29 cellular contexts compared by ENCODE assay signal in genomic region chr6:82197784-82198183, GRCh38.
"Had no signal": no experiment of that assay in that cellular context is flagged by ENCODE, and none has a peak within 500 bp of the region (broad histone marks: within the 10 kb centered on the region; RNA-seq: fewer than 3 reads in every experiment).

No MANE protein-coding gene starts in this region.

- ATAC-seq: activated naive CD8-positive, alpha-beta T cell treated with anti-CD3 and anti-CD28 coated beads, Interleukin-2, amount 50 U/mL, for 24 hours; left lobe of liver; natural killer cell treated with Interleukin-12 subunit alpha and Interleukin-12 subunit beta and Interleukin-15 and Interleukin-18, amount 100 ng/mL, for 72 hours had no signal

- H3K9me3 ChIP-seq: esophagus squamous epithelium, sigmoid colon, testis, transverse colon had no signal

- FAIRE-seq: urothelium cell line had no signal

- H3K27me3 ChIP-seq: esophagus squamous epithelium, sigmoid colon, testis, transverse colon had no signal

- H3K27me3 Mint-ChIP-seq: activated CD4-positive, alpha-beta memory T cell treated with anti-CD3 and anti-CD28 coated beads for 36 hours; activated CD4-positive, alpha-beta T cell treated with anti-CD3 and anti-CD28 coated beads, Interleukin-2, amount 10 ng/mL, durations not matched to agents 24 days and 14 days; activated naive CD8-positive, alpha-beta T cell treated with anti-CD3 and anti-CD28 coated beads, Interleukin-2, amount 50 U/mL, for 24 hours; natural killer cell treated with Interleukin-12 subunit alpha and Interleukin-12 subunit beta and Interleukin-15 and Interleukin-18, amount 100 ng/mL, for 72 hours had no signal

- H3K4me3 ChIP-seq: esophagus squamous epithelium, lung, sigmoid colon, testis, transverse colon had no signal

- H3K4me3 Mint-ChIP-seq: activated CD4-positive, alpha-beta memory T cell treated with anti-CD3 and anti-CD28 coated beads for 36 hours; activated CD4-positive, alpha-beta T cell treated with anti-CD3 and anti-CD28 coated beads, Interleukin-2, amount 10 ng/mL, durations not matched to agents 24 days and 14 days; activated naive CD8-positive, alpha-beta T cell treated with anti-CD3 and anti-CD28 coated beads, Interleukin-2, amount 50 U/mL, for 24 hours; activated T-helper 1 cell treated with anti-CD3 and anti-CD28 coated beads, Interleukin-12 subunit alpha, Interleukin-12 subunit beta, Interleukin-2, Interleukin-4 antibody, amounts not matched to agents 30 ng/mL and 10 ng/mL and 1 ng/mL, durations not matched to agents 14 hours and 24 hours and 36 hours; natural killer cell treated with Interleukin-12 subunit alpha and Interleukin-12 subunit beta and Interleukin-15 and Interleukin-18, amount 100 ng/mL, for 72 hours had no signal

- H3K4me1 Mint-ChIP-seq: activated CD4-positive, alpha-beta T cell treated with anti-CD3 and anti-CD28 coated beads, Interleukin-2, amount 10 ng/mL, durations not matched to agents 24 days and 14 days; activated naive CD8-positive, alpha-beta T cell treated with anti-CD3 and anti-CD28 coated beads, Interleukin-2, amount 50 U/mL, for 24 hours had no signal

- H3K9me3 Mint-ChIP-seq: activated CD4-positive, alpha-beta memory T cell treated with anti-CD3 and anti-CD28 coated beads for 36 hours; activated CD4-positive, alpha-beta T cell treated with anti-CD3 and anti-CD28 coated beads, Interleukin-2, amount 10 ng/mL, durations not matched to agents 24 days and 14 days; activated naive CD8-positive, alpha-beta T cell treated with anti-CD3 and anti-CD28 coated beads, Interleukin-2, amount 50 U/mL, for 24 hours; activated T-helper 1 cell treated with anti-CD3 and anti-CD28 coated beads, Interleukin-12 subunit alpha, Interleukin-12 subunit beta, Interleukin-2, Interleukin-4 antibody, amounts not matched to agents 30 ng/mL and 10 ng/mL and 1 ng/mL, durations not matched to agents 14 hours and 24 hours and 36 hours; natural killer cell treated with Interleukin-12 subunit alpha and Interleukin-12 subunit beta and Interleukin-15 and Interleukin-18, amount 100 ng/mL, for 72 hours had no signal

- H3K4me1 ChIP-seq: esophagus squamous epithelium, sigmoid colon, testis, transverse colon had no signal

- H3K27ac ChIP-seq: epithelial cell of prostate, esophagus squamous epithelium, sigmoid colon, transverse colon, WERI-Rb-1 had no signal

- H3K27ac Mint-ChIP-seq: activated CD4-positive, alpha-beta memory T cell treated with anti-CD3 and anti-CD28 coated beads for 36 hours; activated CD4-positive, alpha-beta T cell treated with anti-CD3 and anti-CD28 coated beads, Interleukin-2, amount 10 ng/mL, durations not matched to agents 24 days and 14 days; activated naive CD8-positive, alpha-beta T cell treated with anti-CD3 and anti-CD28 coated beads, Interleukin-2, amount 50 U/mL, for 24 hours; activated T-helper 1 cell treated with anti-CD3 and anti-CD28 coated beads, Interleukin-12 subunit alpha, Interleukin-12 subunit beta, Interleukin-2, Interleukin-4 antibody, amounts not matched to agents 30 ng/mL and 10 ng/mL and 1 ng/mL, durations not matched to agents 14 hours and 24 hours and 36 hours; natural killer cell treated with Interleukin-12 subunit alpha and Interleukin-12 subunit beta and Interleukin-15 and Interleukin-18, amount 100 ng/mL, for 72 hours had no signal

- DNase-seq: activated CD4-positive, alpha-beta memory T cell treated with anti-CD3 and anti-CD28 coated beads for 36 hours; activated CD4-positive, alpha-beta T cell treated with anti-CD3 and anti-CD28 coated beads, Interleukin-2, amount 10 ng/mL, durations not matched to agents 24 days and 14 days; activated CD4-positive, CD25-positive, alpha-beta regulatory T cell treated with anti-CD3 and anti-CD28 coated beads, Interleukin-2, amount 50 U/mL, for 72 hours; activated CD8-positive, alpha-beta memory T cell treated with anti-CD3 and anti-CD28 coated beads, Interleukin-2, amount 50 U/mL, for 4 hours; activated gamma-delta T cell; activated naive CD4-positive, alpha-beta T cell treated with anti-CD3 and anti-CD28 coated beads, Interleukin-2, amount 50 U/mL, for 16 hours; activated naive CD8-positive, alpha-beta T cell treated with anti-CD3 and anti-CD28 coated beads, Interleukin-2, amount 50 U/mL, for 24 hours; activated T-cell treated with anti-CD3 and anti-CD28 coated beads, Interleukin-2, amount 50 U/mL, for 1 hour; amygdala; central memory CD4-positive, alpha-beta T cell; esophagus squamous epithelium; foreskin melanocyte; kidney glomerular epithelial cell; mesendoderm; posterior cingulate gyrus; sigmoid colon; small intestine; stimulated activated CD4-positive, alpha-beta T cell treated with anti-CD3 and anti-CD28 coated beads, Interleukin-2, amount 100 ng/mL, for 24 hours; stimulated activated naive CD4-positive, alpha-beta T cell; T-helper 1 cell; testis; transverse colon; WERI-Rb-1 had no signal
